8 cellular contexts compared by ENCODE assay signal in genomic region chr2:169827272-169828140, GRCh38. TPM values are rescaled to one million over a fixed set of nuclear protein-coding genes. Genes with fewer than 3 reads are reported as not detected.
DNase-seq lines count a peak whose midpoint lies in the region; FAIRE-seq and TF ChIP-seq lines count a peak whose summit lies in the region.

Gene UBR3, plus strand, starts transcription at chr2:169827454. Its CDS starts 54 bp downstream, at chr2:169827508.

- no peak within 1 kb of the TSS for H3K14ac ChIP-seq in neuronal stem cell (ENCODE audit: low read length)

- H2BK5ac ChIP-seq in neuronal stem cell (ENCODE audit: low read length) = peak within 1 kb of the TSS; percentile 82

- H2AFZ ChIP-seq in MM.1S (ENCODE audit: low read length) (peak within 1 kb of the TSS; percentile 71), neuronal stem cell (ENCODE audit: low read length) (peak within 1 kb of the TSS; percentile 94)

- WGBS in neuronal stem cell (ENCODE audit: extremely low coverage in 2 of 2, insufficient read length in 2 of 2, insufficient replicate concordance in 1 of 2), 2 donors = no CpG with 5 or more reads among the region's 104 CpGs

- H3K4me1 ChIP-seq in HAP-1 (peaks cover 22% of the 10 kb centered on the region), MM.1S (ENCODE audit: low read length) (peaks cover 16% of the 10 kb centered on the region), neuronal stem cell (ENCODE audit: control insufficient read depth in 2 of 2, insufficient read depth in 1 of 2, low read depth in 1 of 2, low read length in 2 of 2) (peaks cover 4 to 10% of the 10 kb centered on the region in 2 donors), subcutaneous abdominal adipose tissue (ENCODE audit: control insufficient read depth in 5 of 5, insufficient read depth in 5 of 5, low read length in 5 of 5) (peaks cover 5 to 61% (median 58%) of the 10 kb centered on the region in 5 donors)

- no peaks in the 10 kb centered on the region for H3K27me3 ChIP-seq in HAP-1 (ENCODE audit: low read depth)
- no peaks in the 10 kb centered on the region for H3K27me3 ChIP-seq in MM.1S (replicated peaks; ENCODE audit: insufficient read depth, low read length)
- H3K27me3 ChIP-seq in neuronal stem cell (ENCODE audit: control insufficient read depth in 3 of 3, insufficient read depth in 3 of 3, low read depth in 1 of 3, low read length in 3 of 3) = no peaks in the 10 kb centered on the region
- H3K27me3 ChIP-seq in subcutaneous abdominal adipose tissue (ENCODE audit: control insufficient read depth in 5 of 5, insufficient read depth in 4 of 5, low read length in 5 of 5) = no peaks in the 10 kb centered on the region

- H3K9me2 ChIP-seq in MM.1S (replicated peaks; ENCODE audit: insufficient read depth, low read length) = no peaks in the 10 kb centered on the region

- no peak within 1 kb of the TSS for H3K4ac ChIP-seq in neuronal stem cell (ENCODE audit: low read length)

- H3K27ac ChIP-seq in MM.1S (ENCODE audit: low read length) = peak within 1 kb of the TSS; percentile 21; the same call in 1 of the 2 replicates
- H3K27ac ChIP-seq in neuronal stem cell (replicated peaks; ENCODE audit: low read length) = peak within 1 kb of the TSS; percentile 87
- H3K27ac ChIP-seq in subcutaneous abdominal adipose tissue (ENCODE audit: low read depth, low read length) = peak within 1 kb of the TSS; percentile 86

- DNase-seq in HAP-1 (ENCODE audit: low spot score in 2 of 2) = peak; percentile 90 to 97
- DNase-seq in MM.1S = peak; percentile 92
- DNase-seq in SK-MEL-5 (ENCODE audit: low read depth, low spot score) = peak; percentile 91
- DNase-seq in activated naive CD4-positive, alpha-beta T cell treated with Interleukin-2 at 50 U/mL for 16 hours = peak; percentile 91
- DNase-seq in foreskin melanocyte = peak; percentile 80
- DNase-seq in neuronal stem cell (ENCODE audit: low spot score) = peak; percentile 88

- in situ Hi-C loops in HAP-1 (cut with MboI; ENCODE audit: low sequenced_read_pairs) = loop anchor here (10.0 kb wide), 1 partner anchor 97 kb away; no protein-coding TSS in a partner anchor
- in situ Hi-C loops in SK-MEL-5 (cut with HindIII; ENCODE audit: low pct_unique_long_range_greater_than_20kb, low sequenced_read_pairs) = no loop called here

- H2BK12ac ChIP-seq in neuronal stem cell (ENCODE audit: low read length) = no peak within 1 kb of the TSS

- H2BK15ac ChIP-seq in neuronal stem cell (ENCODE audit: low read length) = no peak within 1 kb of the TSS

- peak within 1 kb of the TSS; percentile 65 for H4K8ac ChIP-seq in neuronal stem cell (ENCODE audit: low read depth, low read length)

- H3K79me2 ChIP-seq in MM.1S (ENCODE audit: low read length) = peaks cover 69% of the 10 kb centered on the region

- peak within 1 kb of the TSS; percentile 22 for H4K91ac ChIP-seq in neuronal stem cell (ENCODE audit: low read depth, low read length, poor library complexity)

- H3K9me3 ChIP-seq in HAP-1 (no peaks in the 10 kb centered on the region), MM.1S (replicated peaks; ENCODE audit: insufficient read depth, low read length) (no peaks in the 10 kb centered on the region), neuronal stem cell (replicated peaks in 1 of 2; ENCODE audit: control insufficient read depth in 2 of 2, insufficient read depth in 1 of 2, low read depth in 1 of 2, low read length in 2 of 2) (no peaks in the 10 kb centered on the region), subcutaneous abdominal adipose tissue (ENCODE audit: control insufficient read depth in 5 of 5, low read length in 5 of 5) (no peaks in the 10 kb centered on the region)

- H2AK5ac ChIP-seq in neuronal stem cell (ENCODE audit: low read depth, low read length) = no peak within 1 kb of the TSS

- H3K18ac ChIP-seq in neuronal stem cell (ENCODE audit: low read length) = peak within 1 kb of the TSS; percentile 97

- 0 out of 2 replicates have a peak, but pooled peaks cover 5% of the 10 kb centered on the region for H3F3A ChIP-seq in MM.1S (ENCODE audit: insufficient read depth, low read length)

- H4K20me1 ChIP-seq in MM.1S (ENCODE audit: insufficient read depth, low read length) = peaks cover 10% of the 10 kb centered on the region

- peaks cover 6% of the 10 kb centered on the region for H3K79me1 ChIP-seq in neuronal stem cell (ENCODE audit: low read depth, low read length)

- H3K4me2 ChIP-seq in MM.1S (ENCODE audit: low read depth, low read length) = peak within 1 kb of the TSS; percentile 67
- peak within 1 kb of the TSS; percentile 74 for H3K4me2 ChIP-seq in neuronal stem cell (ENCODE audit: insufficient read depth, low read length, poor library complexity, severe bottlenecking)

- peak within 1 kb of the TSS; percentile 99 for H3K23ac ChIP-seq in neuronal stem cell (ENCODE audit: low read depth, low read length, poor library complexity)

- peak; percentile 77 for FAIRE-seq in G401.6 (lab: Jason Lieb, UNC)

- peak within 1 kb of the TSS; percentile 81 for H3K9ac ChIP-seq in MM.1S (ENCODE audit: low read length)
- H3K9ac ChIP-seq in neuronal stem cell (ENCODE audit: low read depth, low read length, poor library complexity) = peak within 1 kb of the TSS; percentile 97
- H3K9ac ChIP-seq in subcutaneous abdominal adipose tissue (ENCODE audit: low read length in 5 of 5) = peak within 1 kb of the TSS; percentile 22 to 96 (median 94)

- no peak for TF ChIP-seq CTCF in MM.1S (IDR thresholded peaks at IDR 0.05; ENCODE audit: low read length)

- no peak within 1 kb of the TSS for H2BK120ac ChIP-seq in neuronal stem cell (ENCODE audit: low read depth, low read length)

- H3K36me3 ChIP-seq in HAP-1 (replicated peaks) (peaks cover 14% of the 10 kb centered on the region), MM.1S (replicated peaks; ENCODE audit: insufficient read depth, low read length) (no peaks in the 10 kb centered on the region), neuronal stem cell (replicated peaks in 1 of 2; ENCODE audit: control insufficient read depth in 2 of 2, insufficient read depth in 2 of 2, low read length in 2 of 2) (peaks cover 0 to 27% of the 10 kb centered on the region in 2 donors), subcutaneous abdominal adipose tissue (ENCODE audit: control insufficient read depth in 5 of 5, insufficient read depth in 5 of 5, low read length in 5 of 5) (no peaks in the 10 kb centered on the region)

- H3K4me3 ChIP-seq in HAP-1 (peak within 1 kb of the TSS; percentile 76), MM.1S (ENCODE audit: low read length) (peak within 1 kb of the TSS; percentile 99), neuronal stem cell (ENCODE audit: low read length in 2 of 2) (peak within 1 kb of the TSS; percentile 94 to 96), subcutaneous abdominal adipose tissue (ENCODE audit: low read depth in 1 of 5, low read length in 5 of 5) (peak within 1 kb of the TSS; percentile 83 to 97 (median 92))

RNA-seq across cellular contexts. Expression of gene UBR3, which starts in this region (rescaled TPM):
- 14.7 and 16.3 TPM in 2 replicates for total RNA-seq in SK-MEL-5 (2014; rRNA removed; shearing (Covaris generic))
- polyA plus RNA-seq in SK-MEL-5 (2015; cell fraction: cytosol; rRNA removed) = 12.0 and 16.4 TPM in 2 replicates
- 15.1 and 24.4 TPM in 2 replicates for polyA plus RNA-seq in SK-MEL-5 (2015; cell fraction: nucleus; rRNA removed)
- polyA plus RNA-seq in neuronal stem cell (2013, experiment 1 of 2) = 10.9 TPM
- 11.4 TPM for polyA plus RNA-seq in neuronal stem cell (2013, experiment 2 of 2)

Comparison
In these comparisons a context has a peak if more than half of its experiments do, and no peak if none do; other contexts are left out.
1. Peak in every context shown above with its lines: DNase-seq, H3K4me3 ChIP-seq and H3K27ac ChIP-seq.
2. H3K27ac ChIP-seq: peak in every context shown above with its lines; median percentile 87 in neuronal stem cell; 86 in subcutaneous abdominal adipose tissue; 21 in MM.1S.